In genomic region chr22:42947211-42947990, GRCh38 we compare ENCODE assay signal across 9 cellular contexts.
DNase-seq lines count a peak whose midpoint lies in the region; ATAC-seq and TF ChIP-seq lines count a peak whose summit lies in the region.
"Had no signal": no experiment of that assay in that cellular context is flagged by ENCODE, and none has a peak within 500 bp of the region (broad histone marks: within the 10 kb centered on the region; RNA-seq: fewer than 3 reads in every experiment).

No MANE protein-coding gene starts in this region.

- 76 to 83% methylated on average over 12 of the region's 13 CpGs for WGBS in ectodermal cell, 2 experiments

- H3K27ac Mint-ChIP-seq in natural killer cell treated with Interleukin-12 subunit alpha and Interleukin-12 subunit beta and Interleukin-15 and Interleukin-18, amount 100 ng/mL, for 72 hours = peak overlapping the region in 1 of 2 donors; percentile 40

- no peaks in the 10 kb centered on the region for H3K9me3 Mint-ChIP-seq in natural killer cell treated with Interleukin-12 subunit alpha and Interleukin-12 subunit beta and Interleukin-15 and Interleukin-18, amount 100 ng/mL, for 72 hours

- peak; percentile 17 for DNase-seq in DMS 273 treated with DMSO at 0.1 percent for 48 hours (lab: John Stamatoyannopoulos, UW)
- DNase-seq in NCI-H2107 treated with DMSO at 0.1 percent for 48 hours (lab: John Stamatoyannopoulos, UW; ENCODE audit: unreplicated experiment) = peak; percentile 51
- DNase-seq in natural killer cell treated with Interleukin-12 subunit alpha and Interleukin-12 subunit beta and Interleukin-15 and Interleukin-18, amount 100 ng/mL, for 72 hours (ENCODE audit: low spot score) = no peak
- no peak for DNase-seq in germinal center (ENCODE audit: low spot score)
- DNase-seq in GM13977 (ENCODE audit: low spot score) = no peak
- DNase-seq: NCI-H1930 had no signal

- H3K27ac ChIP-seq in ectodermal cell (ENCODE audit: insufficient read depth, low read depth, low read length, poor library complexity, severe bottlenecking) = peak overlapping the region; percentile 85

- no peaks in the 10 kb centered on the region for H3K27me3 Mint-ChIP-seq in natural killer cell treated with Interleukin-12 subunit alpha and Interleukin-12 subunit beta and Interleukin-15 and Interleukin-18, amount 100 ng/mL, for 72 hours

- H3K27me3 ChIP-seq in ectodermal cell (ENCODE audit: control insufficient read depth, insufficient read depth, low read length, poor library complexity, severe bottlenecking) = no peaks in the 10 kb centered on the region

- no peak for TF ChIP-seq CTCF in GM13977 (IDR thresholded peaks at IDR 0.05; ENCODE audit: extremely low read depth, insufficient read depth, missing control alignments)

- H3K4me3 Mint-ChIP-seq in natural killer cell treated with Interleukin-12 subunit alpha and Interleukin-12 subunit beta and Interleukin-15 and Interleukin-18, amount 100 ng/mL, for 72 hours = peak overlapping the region; percentile 3

- H3K4me1 Mint-ChIP-seq in natural killer cell treated with Interleukin-12 subunit alpha and Interleukin-12 subunit beta and Interleukin-15 and Interleukin-18, amount 100 ng/mL, for 72 hours (ENCODE audit: low read depth in 2 of 2) = peaks cover 30 to 34% of the 10 kb centered on the region in 2 donors

- H3K9me3 ChIP-seq in ectodermal cell (ENCODE audit: control insufficient read depth, low read length) = no peaks in the 10 kb centered on the region

- peaks cover 4% of the 10 kb centered on the region for H3K36me3 Mint-ChIP-seq in natural killer cell treated with Interleukin-12 subunit alpha and Interleukin-12 subunit beta and Interleukin-15 and Interleukin-18, amount 100 ng/mL, for 72 hours

- no peaks in the 10 kb centered on the region for H3K36me3 ChIP-seq in ectodermal cell (ENCODE audit: control insufficient read depth, insufficient read depth, low read length)

- in situ Hi-C loops in GM13977 (cut with MboI; ENCODE audit: low pct_unique_long_range_greater_than_20kb, low sequenced_read_pairs, unreplicated experiment) = no loop called here

- no peak overlapping the region for H3K4me3 ChIP-seq in ectodermal cell (ENCODE audit: insufficient read depth, low read depth, low read length)

- ATAC-seq in natural killer cell treated with Interleukin-12 subunit alpha and Interleukin-12 subunit beta and Interleukin-15 and Interleukin-18, amount 100 ng/mL, for 72 hours = no peak
- ATAC-seq in HG03196 (IDR thresholded peaks at IDR 0.05; ENCODE audit: unreplicated experiment) (no peak), GM21723 (IDR thresholded peaks at IDR 0.05; ENCODE audit: unreplicated experiment) (no peak)

- H3K4me1 ChIP-seq in ectodermal cell (ENCODE audit: control insufficient read depth, insufficient read depth, low read length) = peaks cover 21% of the 10 kb centered on the region

Comparison
In these comparisons a context has a peak if more than half of its experiments do, and no peak if none do; other contexts are left out.
1. DNase-seq: peak in DMS 273 treated with DMSO at 0.1 percent for 48 hours (single experiment) and NCI-H2107 treated with DMSO at 0.1 percent for 48 hours (single experiment); none in natural killer cell treated with Interleukin-12 subunit alpha and Interleukin-12 subunit beta and Interleukin-15 and Interleukin-18, amount 100 ng/mL, for 72 hours (single experiment), germinal center (single experiment) and GM13977 (single experiment).